21 cellular contexts compared by ENCODE assay signal in the genomic region with DNA sequence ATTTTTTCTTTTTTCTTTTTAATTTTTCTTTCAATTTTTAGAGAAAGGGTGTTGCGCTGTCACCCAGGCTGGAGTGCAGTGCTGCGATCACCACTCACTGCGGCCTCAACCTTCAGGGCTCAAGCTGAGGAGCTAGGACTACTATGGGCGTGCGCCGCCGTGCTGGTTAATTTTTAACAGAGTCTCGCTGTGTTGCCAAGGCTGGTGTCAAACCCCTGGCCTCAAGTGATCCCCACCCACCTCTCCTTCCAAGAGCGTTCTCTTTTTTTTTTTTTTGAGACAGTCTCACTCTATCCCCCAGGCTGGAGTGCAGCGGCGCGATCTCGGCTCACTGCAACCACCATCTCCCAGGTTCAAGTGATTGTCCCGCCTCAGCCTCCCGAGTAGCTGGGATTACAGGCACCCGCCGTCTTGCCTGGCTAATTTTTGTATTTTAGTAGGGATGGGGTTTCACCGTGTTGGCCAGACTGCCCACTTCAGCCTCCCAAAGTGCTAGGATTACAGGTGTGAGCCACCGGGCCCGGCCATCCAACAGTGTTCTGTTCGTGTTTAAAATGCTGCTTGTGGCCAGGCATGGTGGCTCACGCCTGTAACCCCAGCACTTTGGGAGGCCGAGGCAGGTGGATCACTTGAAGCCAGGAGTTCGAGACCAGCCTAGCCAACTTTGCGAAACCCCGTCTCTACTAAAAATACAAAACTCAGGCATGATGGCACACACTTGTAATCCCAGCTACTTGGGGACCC. TPM values are rescaled to one million over a fixed set of nuclear protein-coding genes. Genes with fewer than 3 reads are reported as not detected.
"Had no signal": no experiment of that assay in that cellular context is flagged by ENCODE, and none has a peak within 500 bp of the region (broad histone marks: within the 10 kb centered on the region; RNA-seq: fewer than 3 reads in every experiment).

No MANE protein-coding gene starts in this region.

- H3K9me3 ChIP-seq: esophagus squamous epithelium, neutrophil, right atrium auricular region, SK-N-SH, tibial nerve had no signal

- H3K4me2 ChIP-seq: SK-N-SH had no signal

- FAIRE-seq: endothelial cell of umbilical vein had no signal

- H3K27me3 ChIP-seq: esophagus squamous epithelium, neutrophil, right atrium auricular region, tibial nerve had no signal

- H3K4me3 ChIP-seq: esophagus squamous epithelium, right atrium auricular region, skin epidermis, tibial nerve had no signal

- DNase-seq: activated CD4-positive, alpha-beta T cell treated with anti-CD3 and anti-CD28 coated beads for 1 hour; activated CD4-positive, alpha-beta T cell treated with anti-CD3 and anti-CD28 coated beads, Interleukin-2, amount 50 U/mL, for 48 hours; activated effector memory CD4-positive, alpha-beta T cell treated with anti-CD3 and anti-CD28 coated beads, Interleukin-2, amount 50 U/mL, for 16 hours; activated naive CD8-positive, alpha-beta T cell treated with anti-CD3 and anti-CD28 coated beads for 36 hours; activated T-cell treated with anti-CD3 and anti-CD28 coated beads, Interleukin-2, amount 50 U/mL, for 4 hours; amygdala; central memory CD4-positive, alpha-beta T cell; effector CD8-positive, alpha-beta T cell; esophagus squamous epithelium; naive thymus-derived CD8-positive, alpha-beta T cell; SK-N-SH; stimulated activated CD4-positive, alpha-beta T cell treated with anti-CD3 and anti-CD28 coated beads, Interleukin-4, amount 100 ng/mL, for 24 hours; stimulated activated naive CD4-positive, alpha-beta T cell; substantia nigra; T-helper 1 cell; T1000 had no signal

- H3K27ac ChIP-seq: esophagus squamous epithelium, neutrophil, right atrium auricular region, skin epidermis, tibial nerve had no signal

- ATAC-seq: activated T-cell treated with anti-CD3 and anti-CD28 coated beads, Interleukin-2, amount 50 U/mL, for 4 hours; naive thymus-derived CD8-positive, alpha-beta T cell had no signal

- H3K9ac ChIP-seq: SK-N-SH had no signal

- H3K4me1 ChIP-seq: esophagus squamous epithelium, right atrium auricular region, tibial nerve had no signal

RNA-seq across cellular contexts. Expression of gene CPNE7, which starts 29.6 kb away (rescaled TPM):
- total RNA-seq: right atrium auricular region had no signal
